Comparison of ENCODE assay signal across 11 cellular contexts in the genomic region with DNA sequence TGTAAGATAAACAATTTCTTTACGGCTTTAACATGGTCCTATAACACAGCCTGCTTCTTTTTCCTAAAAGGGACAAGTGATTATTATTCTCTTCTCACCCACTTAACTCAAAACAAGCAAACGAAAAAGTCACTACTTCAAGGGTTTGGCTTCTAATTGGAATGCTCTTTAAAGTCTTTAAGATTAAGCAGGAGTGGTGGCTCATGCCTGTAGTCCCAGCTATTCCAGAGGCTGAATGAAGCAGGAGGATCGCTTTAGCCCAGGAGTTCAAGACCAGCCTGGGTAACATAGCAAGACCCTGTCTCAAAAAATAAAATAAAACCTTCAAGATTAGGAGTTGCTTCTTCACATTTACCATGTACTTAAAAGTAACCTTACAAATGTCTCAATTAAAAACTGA.
DNase-seq lines count a peak whose midpoint lies in the region; ATAC-seq, FAIRE-seq and TF ChIP-seq lines count a peak whose summit lies in the region.
"Had no signal": no experiment of that assay in that cellular context is flagged by ENCODE, and none has a peak within 500 bp of the region (broad histone marks: within the 10 kb centered on the region; RNA-seq: fewer than 3 reads in every experiment).

No MANE protein-coding gene starts in this region.

- no peak overlapping the region for H3K18ac ChIP-seq in H1 (ENCODE audit: extremely low read depth, low read length)

- H2BK20ac ChIP-seq in H1 (ENCODE audit: low read length), result no peak overlapping the region

- no peak for FAIRE-seq in H1 (lab: Jason Lieb, UNC)
- FAIRE-seq: A549 had no signal

- H3K23me2 ChIP-seq in H1 (ENCODE audit: low read depth, low read length), result no peaks in the 10 kb centered on the region

- no peaks in the 10 kb centered on the region for H3K79me1 ChIP-seq in H1 (ENCODE audit: low read depth, low read length)

- no peak overlapping the region for H3K56ac ChIP-seq in H1 (replicated peaks; ENCODE audit: insufficient read length, low read depth, low read length)

- H3K4me2 ChIP-seq in HCT116 (ENCODE audit: low read length) (no peak overlapping the region), H1 (ENCODE audit: insufficient read depth in 1 of 2, low read depth in 2 of 2, low read length in 2 of 2) (no peak overlapping the region)
- H3K4me2 ChIP-seq: A549 had no signal

- 84% methylated on average over 3 of the region's 3 CpGs; no CpG with 5 or more reads in 1 of the 2 experiments for WGBS in H1 (ENCODE audit: extremely low coverage in 1 of 2, insufficient coverage in 1 of 2, insufficient read length in 1 of 2, insufficient replicate concordance in 2 of 2, low coverage in 1 of 2, low lambda C conversion rate in 2 of 2, missing lambda C conversion rate in 1 of 2), 2 experiments
- WGBS in mesodermal cell (ENCODE audit: insufficient coverage in 2 of 2), 2 experiments, result 83 to 100% methylated on average over 1 of the region's 3 CpGs

- no peak for TF ChIP-seq EP300 in H1 (IDR thresholded peaks at IDR 0.05; ENCODE audit: borderline replicate concordance in 1 of 2, low read depth in 2 of 2, low read length in 2 of 2)

- no peak overlapping the region for H2BK12ac ChIP-seq in H1 (ENCODE audit: low read depth, low read length)

- H4K91ac ChIP-seq in H1 (replicated peaks; ENCODE audit: insufficient read length, low read length), result no peak overlapping the region

- no peak overlapping the region for H3K23ac ChIP-seq in H1 (ENCODE audit: insufficient read length)

- H3K9me3 ChIP-seq in HCT116 (ENCODE audit: control insufficient read depth in 1 of 2, insufficient read depth in 1 of 2, low read depth in 1 of 2, low read length in 2 of 2) (no peaks in the 10 kb centered on the region), H1 (ENCODE audit: insufficient read depth in 2 of 2, low read depth in 1 of 2, low read length in 1 of 2) (no peaks in the 10 kb centered on the region), mesodermal cell (ENCODE audit: control insufficient read depth, low read length) (no peaks in the 10 kb centered on the region), upper lobe of right lung (no peaks in the 10 kb centered on the region)
- H3K9me3 ChIP-seq: A549, Caco-2 had no signal

- H2AK5ac ChIP-seq in H1 (ENCODE audit: low read depth, low read length), result no peak overlapping the region

- no peak overlapping the region for H3K4me3 ChIP-seq in HCT116 (replicated peaks in 1 of 2; ENCODE audit: low read depth in 1 of 2, low read length in 2 of 2)
- no peak overlapping the region for H3K4me3 ChIP-seq in H1 (ENCODE audit: extremely low read depth in 1 of 4, insufficient read depth in 2 of 4, low read depth in 3 of 4, low read length in 4 of 4)
- no peak overlapping the region for H3K4me3 ChIP-seq in mesodermal cell (ENCODE audit: extremely low read depth, insufficient read depth, low read length, poor library complexity, severe bottlenecking)
- no peak overlapping the region for H3K4me3 ChIP-seq in upper lobe of right lung
- H3K4me3 ChIP-seq: A549 had no signal

- no peak overlapping the region for H3K9ac ChIP-seq in HCT116 (ENCODE audit: low read length)
- H3K9ac ChIP-seq in H1 (replicated peaks in 1 of 4; ENCODE audit: extremely low read depth in 1 of 4, low read depth in 3 of 4, low read length in 3 of 4), result no peak overlapping the region

- RAD21 ChIA-PET in HCT116 (lab: Charles Lee; ENCODE audit: low non-redundant PET in 1 of 2, low total read pairs in 2 of 2, uncharacterized antibody in 2 of 2, unreplicated experiment in 2 of 2), result interaction anchor here (1.6 to 1.7 kb wide), 3 partner anchors 67 to 253 kb away, joined by 3 to 5 read pairs (median 4); a partner anchor contains a TSS

- TF ChIP-seq RAD21 in HCT116 (IDR thresholded peaks at IDR 0.05; ENCODE audit: low read depth) (no peak), H1 (IDR thresholded peaks at IDR 0.05 in 1 of 2, conservative IDR thresholded peaks at IDR 0.05 in 1 of 2; ENCODE audit: low read depth in 2 of 2, low read length in 2 of 2) (no peak)

- no peaks in the 10 kb centered on the region for H3K27me3 ChIP-seq in HCT116 (ENCODE audit: insufficient read depth, low read length)
- no peaks in the 10 kb centered on the region for H3K27me3 ChIP-seq in H1 (replicated peaks in 1 of 4; ENCODE audit: control insufficient read depth in 3 of 4, extremely low read depth in 1 of 4, insufficient read depth in 3 of 4, low read length in 3 of 4)
- H3K27me3 ChIP-seq in upper lobe of right lung, result no peaks in the 10 kb centered on the region

- ATAC-seq in HCT116 (no peak), upper lobe of right lung (peak; percentile 38), HG03108 (IDR thresholded peaks at IDR 0.05; ENCODE audit: unreplicated experiment) (no peak)

- H3K9me2 ChIP-seq in HCT116 (ENCODE audit: insufficient read depth), result no peaks in the 10 kb centered on the region

- H3K36me3 ChIP-seq in HCT116 (ENCODE audit: control insufficient read depth in 1 of 2, insufficient read depth in 2 of 2, low read length in 2 of 2), result no peaks in the 10 kb centered on the region
- no peaks in the 10 kb centered on the region for H3K36me3 ChIP-seq in H1 (ENCODE audit: control insufficient read depth in 2 of 4, insufficient read depth in 4 of 4, low read length in 3 of 4)
- H3K36me3 ChIP-seq in mesodermal cell (ENCODE audit: control insufficient read depth, insufficient read depth, low read length), result no peaks in the 10 kb centered on the region
- H3K36me3 ChIP-seq in upper lobe of right lung, result no peaks in the 10 kb centered on the region

- TF ChIP-seq POLR2A in HCT116 (IDR thresholded peaks at IDR 0.05; ENCODE audit: borderline replicate concordance, extremely low read depth, insufficient read depth, insufficient read length) (no peak), H1 (IDR thresholded peaks at IDR 0.05; ENCODE audit: control extremely low read depth in 1 of 2, low read depth in 2 of 2, low read length in 2 of 2) (no peak)

- H2AFZ ChIP-seq in HCT116 (ENCODE audit: low read depth, low read length, poor library complexity, severe bottlenecking), result peak overlapping the region; percentile 91
- peak overlapping the region; percentile 86; the same call in 1 of the 2 replicates for H2AFZ ChIP-seq in H1 (ENCODE audit: low read length)

- POLR2A ChIA-PET in HCT116 (lab: Charles Lee), result no interaction called here
- POLR2A ChIA-PET in H1 (lab: Charles Lee; ENCODE audit: partially characterized antibody), result interaction anchor here (0.8 kb wide), 1 partner anchor 21 kb away, joined by 3 read pairs; no protein-coding TSS in a partner anchor

- H4K20me1 ChIP-seq in HCT116 (ENCODE audit: insufficient read depth) (no peaks in the 10 kb centered on the region), H1 (replicated peaks in 1 of 2; ENCODE audit: control insufficient read depth in 1 of 2, insufficient read depth in 2 of 2, low read length in 2 of 2) (no peaks in the 10 kb centered on the region)

- no peak overlapping the region for H4K5ac ChIP-seq in H1 (ENCODE audit: insufficient read length, low read depth, low read length)

- BruUV-seq in HCT116 (replicated peaks; lab: Mats Ljungman, UMichigan), result no TSS peak

- intact Hi-C loops in HCT116 (cut with micrococcal nuclease) (no loop called here), upper lobe of right lung (cut with DNase I) (no loop called here)

- H3K14ac ChIP-seq in H1 (ENCODE audit: insufficient read length), result no peak overlapping the region

- H3K27ac ChIP-seq in HCT116 (ENCODE audit: low read depth, low read length), result no peak overlapping the region
- H3K27ac ChIP-seq in H1 (ENCODE audit: low read depth, low read length), result no peak overlapping the region
- H3K27ac ChIP-seq in mesodermal cell (ENCODE audit: low read depth, low read length, severe bottlenecking), result peak overlapping the region; percentile 33
- H3K27ac ChIP-seq in upper lobe of right lung, result peak overlapping the region; percentile 40
- H3K27ac ChIP-seq: A549 had no signal

- DNase-seq in HCT116 (ENCODE audit: low read depth, low spot score) (no peak), H1 (ENCODE audit: low read depth in 1 of 2, low spot score in 2 of 2) (no peak), upper lobe of right lung (no peak), NCI-H187 treated with DMSO at 0.1 percent for 48 hours (lab: John Stamatoyannopoulos, UW) (no peak), mucosa of gallbladder (ENCODE audit: low spot score) (no peak)
- DNase-seq: CD8-positive, alpha-beta memory T cell; GDM1 had no signal

- H2BK15ac ChIP-seq in H1 (ENCODE audit: low read length), result no peak overlapping the region

- CTCF ChIA-PET in HCT116 (lab: Charles Lee) (interaction anchor here (0.7 to 2.0 kb wide), 18 partner anchors 9 to 848 kb away, joined by 3 to 16 read pairs (median 4); a partner anchor contains a TSS), H1 (lab: Charles Lee; ENCODE audit: partially characterized antibody) (interaction anchor here (0.6 to 5.0 kb wide), 24 partner anchors 9 to 374 kb away, joined by 3 to 51 read pairs (median 5); a partner anchor contains a TSS)

- no peak overlapping the region for H2BK120ac ChIP-seq in H1 (replicated peaks; ENCODE audit: low read depth, low read length)

- TF ChIP-seq CTCF in HCT116 (IDR thresholded peaks at IDR 0.05 in 2 of 3, conservative IDR thresholded peaks at IDR 0.05 in 1 of 3; ENCODE audit: borderline replicate concordance in 1 of 3, insufficient read depth in 1 of 3, low read depth in 2 of 3, low read length in 2 of 3) (no peak), H1 (IDR thresholded peaks at IDR 0.05; ENCODE audit: control extremely low read depth in 1 of 3, insufficient read depth in 1 of 3, low read depth in 1 of 3, low read length in 3 of 3) (no peak), upper lobe of right lung (IDR thresholded peaks at IDR 0.05) (no peak)

- no peak overlapping the region for H2BK5ac ChIP-seq in H1 (ENCODE audit: low read depth, low read length)

- H4K8ac ChIP-seq in H1 (ENCODE audit: extremely low read depth, insufficient read depth, low read length), result no peak overlapping the region

- no peak overlapping the region for H3K4ac ChIP-seq in H1 (replicated peaks; ENCODE audit: insufficient read length, low read depth, low read length)

- H3K4me1 ChIP-seq in HCT116 (ENCODE audit: control insufficient read depth in 1 of 2, insufficient read depth in 2 of 2, low read length in 2 of 2) (peaks cover 0 to 4% of the 10 kb centered on the region in 2 experiments; a peak in 2 of 4 replicates), H1 (replicated peaks in 1 of 4; ENCODE audit: control insufficient read depth in 3 of 4, insufficient read depth in 4 of 4, low read length in 3 of 4) (no peaks in the 10 kb centered on the region), mesodermal cell (ENCODE audit: control insufficient read depth, insufficient read depth, low read length, poor library complexity, severe bottlenecking) (peaks cover 8% of the 10 kb centered on the region), upper lobe of right lung (peaks cover 7% of the 10 kb centered on the region)
- H3K4me1 ChIP-seq: A549, Caco-2 had no signal

- no peaks in the 10 kb centered on the region for H3K79me2 ChIP-seq in HCT116 (ENCODE audit: insufficient read depth, low read length)
- H3K79me2 ChIP-seq in H1 (ENCODE audit: control insufficient read depth in 1 of 2, insufficient read depth in 2 of 2, low read length in 2 of 2), result no peaks in the 10 kb centered on the region

TF ChIP-seq in HCT116, 20 proteins besides CTCF, POLR2A, EP300 and RAD21 (continues in another document):
- TF ChIP-seq SIN3A (IDR thresholded peaks at IDR 0.05; ENCODE audit: low read depth) (no peak), EZH2phosphoT487 (IDR thresholded peaks at IDR 0.05; ENCODE audit: borderline replicate concordance) (no peak)

TF ChIP-seq in H1, 55 proteins besides CTCF, POLR2A, EP300 and RAD21 (continues in another document):
- no peak for TF ChIP-seq TEAD4 (IDR thresholded peaks at IDR 0.05; ENCODE audit: low read depth, low read length)

Comparison
In these comparisons a context has a peak if more than half of its experiments do, and no peak if none do; other contexts are left out.
1. H3K27ac ChIP-seq: peak in mesodermal cell (single experiment) and upper lobe of right lung (single experiment); none in HCT116 (single experiment) and H1 (single experiment).